In the genomic region with DNA sequence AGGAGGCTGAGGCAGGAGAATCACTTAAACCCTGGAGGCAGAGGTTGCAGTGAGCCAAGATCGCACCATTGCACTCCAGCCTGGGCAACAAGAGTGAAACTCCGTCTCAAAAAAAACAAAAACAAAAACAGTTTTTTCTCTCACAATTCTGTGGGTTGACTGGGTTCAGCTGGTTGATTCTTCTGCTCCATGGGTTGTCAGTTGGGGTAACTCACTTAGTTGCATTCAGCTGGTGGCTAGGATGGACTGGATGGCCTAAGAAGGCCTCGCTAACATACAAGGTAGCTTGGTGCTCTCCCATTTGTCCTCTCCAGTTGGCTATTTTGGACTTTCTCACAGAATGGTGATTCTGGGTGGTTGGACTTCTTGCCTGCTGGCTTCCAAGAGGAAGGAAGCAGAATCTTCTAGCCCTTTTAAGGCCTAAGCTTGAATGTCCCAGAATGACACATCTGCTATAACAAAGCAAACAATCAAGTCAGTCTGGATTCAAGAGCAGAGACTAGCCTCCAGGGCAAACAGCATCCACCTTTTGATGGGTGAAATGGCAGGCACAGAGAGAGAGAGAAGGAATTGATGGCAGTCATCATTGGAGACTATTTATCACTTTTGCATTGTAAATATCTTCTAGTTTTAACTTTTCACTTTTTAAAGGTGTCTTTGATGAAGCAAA, we compare ENCODE assay signal across 1 cellular context.
TF ChIP-seq lines count a peak whose summit lies in the region.

No MANE protein-coding gene starts in this region.

TF ChIP-seq in HepG2, 621 proteins besides CTCF, POLR2A, EP300 and RAD21:
- TF ChIP-seq ZNF331 (CRISPR knock-in tag; IDR thresholded peaks at IDR 0.05) (peak; percentile 92), RFXAP (CRISPR knock-in tag; IDR thresholded peaks at IDR 0.05; ENCODE audit: borderline replicate concordance) (no peak), PAF1 (CRISPR knock-in tag; IDR thresholded peaks at IDR 0.05) (no peak), KMT2B (CRISPR knock-in tag; IDR thresholded peaks at IDR 0.05) (no peak)
- TF ChIP-seq, protein P1, sequence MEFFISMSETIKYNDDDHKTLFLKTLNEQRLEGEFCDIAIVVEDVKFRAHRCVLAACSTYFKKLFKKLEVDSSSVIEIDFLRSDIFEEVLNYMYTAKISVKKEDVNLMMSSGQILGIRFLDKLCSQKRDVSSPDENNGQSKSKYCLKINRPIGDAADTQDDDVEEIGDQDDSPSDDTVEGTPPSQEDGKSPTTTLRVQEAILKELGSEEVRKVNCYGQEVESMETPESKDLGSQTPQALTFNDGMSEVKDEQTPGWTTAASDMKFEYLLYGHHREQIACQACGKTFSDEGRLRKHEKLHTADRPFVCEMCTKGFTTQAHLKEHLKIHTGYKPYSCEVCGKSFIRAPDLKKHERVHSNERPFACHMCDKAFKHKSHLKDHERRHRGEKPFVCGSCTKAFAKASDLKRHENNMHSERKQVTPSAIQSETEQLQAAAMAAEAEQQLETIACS (CRISPR knock-in tag; IDR thresholded peaks at IDR 0.05) = no peak
